28 cellular contexts compared by ENCODE assay signal in the genomic region with DNA sequence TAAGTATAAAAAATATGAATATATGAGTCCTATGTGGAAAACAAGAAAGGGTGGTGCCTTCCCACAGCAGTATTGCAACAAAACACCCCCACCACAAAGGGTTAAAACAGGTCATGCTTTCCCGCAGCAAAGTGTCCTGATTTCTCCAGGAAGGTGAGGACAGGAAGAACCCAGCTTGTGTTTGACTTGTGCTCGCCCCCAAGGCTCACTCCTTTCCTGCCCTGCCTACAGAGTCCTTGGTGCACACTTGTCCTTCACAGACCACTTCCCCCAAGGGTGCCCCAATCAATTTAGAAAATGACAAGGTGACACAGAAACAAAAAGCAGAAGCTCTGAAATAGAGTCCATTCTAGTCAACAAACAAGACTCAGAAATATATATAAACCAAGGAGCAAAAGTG.
DNase-seq lines count a peak whose midpoint lies in the region; ATAC-seq, FAIRE-seq and TF ChIP-seq lines count a peak whose summit lies in the region.
"Had no signal": no experiment of that assay in that cellular context is flagged by ENCODE, and none has a peak within 500 bp of the region (broad histone marks: within the 10 kb centered on the region; RNA-seq: fewer than 3 reads in every experiment).

No MANE protein-coding gene starts in this region.

- H3K9me3 ChIP-seq in BLaER1 treated with 17β-estradiol and CSF1 and Interleukin-3, amounts not matched to agents 10 nM and 100 nM (replicated peaks in 1 of 11) = no peaks in the 10 kb centered on the region
- no peaks in the 10 kb centered on the region for H3K9me3 ChIP-seq in GM12878 (replicated peaks; ENCODE audit: control insufficient read depth, insufficient read depth, low read length)
- no peaks in the 10 kb centered on the region for H3K9me3 ChIP-seq in small intestine (ENCODE audit: control insufficient read depth, low read depth)
- H3K9me3 ChIP-seq: esophagus squamous epithelium, pancreas, SK-N-SH, stomach, uterus had no signal

- no peak for TF ChIP-seq CTCF in GM12878 (IDR thresholded peaks at IDR 0.05 in 2 of 3, conservative IDR thresholded peaks at IDR 0.05 in 1 of 3; ENCODE audit: control insufficient read depth in 2 of 3, extremely low read depth in 1 of 3, insufficient read depth in 1 of 3, low read depth in 3 of 3, low read length in 3 of 3)

- no peak overlapping the region for H2BK120ac ChIP-seq in mesendoderm (ENCODE audit: low read depth, low read length)

- no peak for TF ChIP-seq EP300 in GM12878 (IDR thresholded peaks at IDR 0.05; ENCODE audit: borderline replicate concordance in 1 of 2, control insufficient read depth in 1 of 2, low read depth in 2 of 2, low read length in 2 of 2)

- no peak overlapping the region for H2BK15ac ChIP-seq in mesendoderm (replicated peaks; ENCODE audit: low read depth)

- H3K56ac ChIP-seq in mesendoderm (ENCODE audit: low read length) = no peak overlapping the region

- RAD21 ChIA-PET in GM12878 (lab: Charles Lee; ENCODE audit: unreplicated experiment) = no interaction called here

- H4K20me1 ChIP-seq in BLaER1 treated with 17β-estradiol and CSF1 and Interleukin-3, amounts not matched to agents 10 nM and 100 nM = no peaks in the 10 kb centered on the region
- H4K20me1 ChIP-seq in GM12878 (ENCODE audit: control insufficient read depth, insufficient read depth) = no peaks in the 10 kb centered on the region

- no peak overlapping the region for H2AFZ ChIP-seq in GM12878 (ENCODE audit: control insufficient read depth, low read depth, low read length)

- DNase-seq in KBM-7 (peak; percentile 65), GM12878 (ENCODE audit: low read depth, low spot score) (no peak), mesendoderm (peak; percentile 64), small intestine (no peak)
- DNase-seq in stimulated activated CD4-positive, alpha-beta T cell treated with anti-CD3 and anti-CD28 coated beads, Interleukin-1b, Interleukin-23, amount 100 ng/mL, for 48 hours = no peak
- DNase-seq in stimulated activated CD4-positive, alpha-beta T cell treated with anti-CD3 and anti-CD28 coated beads, Interleukin-2, amount 100 ng/mL, for 24 hours = no peak
- DNase-seq: activated CD4-positive, alpha-beta memory T cell treated with anti-CD3 and anti-CD28 coated beads, Interleukin-2, amount 10 ng/mL, durations not matched to agents 7 days and 5 days; activated CD4-positive, CD25-positive, alpha-beta regulatory T cell treated with anti-CD3 and anti-CD28 coated beads, Interleukin-2, amount 50 U/mL, for 72 hours; activated CD8-positive, alpha-beta memory T cell treated with anti-CD3 and anti-CD28 coated beads, Interleukin-2, amount 50 U/mL, for 4 hours; activated naive CD4-positive, alpha-beta T cell treated with Interleukin-2 at 50 U/mL for 16 hours; CD8-positive, alpha-beta T cell; esophagus squamous epithelium; foreskin keratinocyte; GOT3; head of caudate nucleus; NCI-H2107; NCI-H446; pancreas; SK-N-SH; stomach; T-helper 17 cell; uterus had no signal

- no TSS peak for BruUV-seq in GM12878 (replicated peaks; lab: Mats Ljungman, UMichigan)

- no peak overlapping the region for H2AK5ac ChIP-seq in mesendoderm (ENCODE audit: low read length)

- H3K36me3 ChIP-seq in BLaER1 treated with 17β-estradiol and CSF1 and Interleukin-3, amounts not matched to agents 10 nM and 100 nM = no peaks in the 10 kb centered on the region
- no peaks in the 10 kb centered on the region for H3K36me3 ChIP-seq in GM12878 (ENCODE audit: control insufficient read depth in 2 of 2, insufficient read depth in 2 of 2, low read length in 1 of 2)
- no peaks in the 10 kb centered on the region for H3K36me3 ChIP-seq in mesendoderm (ENCODE audit: control insufficient read depth, insufficient read depth, low read length)
- no peaks in the 10 kb centered on the region for H3K36me3 ChIP-seq in small intestine (ENCODE audit: control insufficient read depth in 2 of 2, insufficient read depth in 2 of 2, low read length in 2 of 2)
- H3K36me3 ChIP-seq: esophagus squamous epithelium, pancreas, stomach, uterus had no signal

- H3K9ac ChIP-seq in BLaER1 treated with 17β-estradiol and CSF1 and Interleukin-3, amounts not matched to agents 10 nM and 100 nM = no peak overlapping the region
- H3K9ac ChIP-seq in GM12878 (ENCODE audit: control insufficient read depth, insufficient read depth, low read length) = no peak overlapping the region
- no peak overlapping the region for H3K9ac ChIP-seq in mesendoderm (ENCODE audit: low read length)
- H3K9ac ChIP-seq: SK-N-SH had no signal

- FAIRE-seq in GM12878 (lab: Jason Lieb, UNC) (no peak), small intestine (lab: Jason Lieb, UNC) (no peak)
- FAIRE-seq: GM19239, pancreas had no signal

- H3K4me1 ChIP-seq in BLaER1 treated with 17β-estradiol and CSF1 and Interleukin-3, amounts not matched to agents 10 nM and 100 nM = peaks cover 4 to 14% (median 6%) of the 10 kb centered on the region in 10 experiments; a peak in 17 of 20 replicates
- H3K4me1 ChIP-seq in GM12878 (ENCODE audit: control insufficient read depth, insufficient read depth, low read length) (no peaks in the 10 kb centered on the region), mesendoderm (ENCODE audit: control insufficient read depth, low read depth, low read length) (peaks cover 10% of the 10 kb centered on the region), small intestine (ENCODE audit: control insufficient read depth in 2 of 2, insufficient read depth in 1 of 2, low read depth in 1 of 2, low read length in 1 of 2) (no peaks in the 10 kb centered on the region)
- H3K4me1 ChIP-seq: esophagus squamous epithelium, pancreas, uterus had no signal

- no peak overlapping the region for H2BK5ac ChIP-seq in mesendoderm (ENCODE audit: low read length)

- H3K79me1 ChIP-seq in mesendoderm (ENCODE audit: low read length) = no peaks in the 10 kb centered on the region

- H4K8ac ChIP-seq in mesendoderm (ENCODE audit: low read depth, low read length) = no peak overlapping the region

- no peak overlapping the region for H4K5ac ChIP-seq in mesendoderm (ENCODE audit: low read length)

- intact Hi-C loops in GM12878 (cut with micrococcal nuclease; ENCODE audit: unreplicated experiment) = no loop called here

- H3K27ac ChIP-seq in BLaER1 treated with 17β-estradiol and CSF1 and Interleukin-3, amounts not matched to agents 10 nM and 100 nM = no peak overlapping the region
- H3K27ac ChIP-seq in GM12878 (ENCODE audit: control insufficient read depth, insufficient read depth) (no peak overlapping the region), mesendoderm (ENCODE audit: low read depth, low read length) (no peak overlapping the region), small intestine (ENCODE audit: low read depth in 1 of 2, low read length in 1 of 2) (no peak overlapping the region)
- H3K27ac ChIP-seq: esophagus squamous epithelium, foreskin keratinocyte, HL-60, pancreas, stomach, uterus had no signal

- no peaks in the 10 kb centered on the region for H3K27me3 ChIP-seq in BLaER1 treated with 17β-estradiol and CSF1 and Interleukin-3, amounts not matched to agents 10 nM and 100 nM
- no peaks in the 10 kb centered on the region for H3K27me3 ChIP-seq in GM12878 (replicated peaks in 1 of 2; ENCODE audit: control insufficient read depth in 2 of 2, insufficient read depth in 2 of 2, low read length in 1 of 2)
- no peaks in the 10 kb centered on the region for H3K27me3 ChIP-seq in mesendoderm (ENCODE audit: insufficient read depth, low read length, poor library complexity)
- H3K27me3 ChIP-seq in small intestine (ENCODE audit: control insufficient read depth in 2 of 2, insufficient read depth in 2 of 2, low read length in 2 of 2) = no peaks in the 10 kb centered on the region
- H3K27me3 ChIP-seq: esophagus squamous epithelium, foreskin keratinocyte, pancreas, stomach, uterus had no signal

- SMC1A ChIA-PET in GM12878 (lab: Charles Lee; ENCODE audit: uncharacterized antibody, unreplicated experiment) = interaction anchor here (1.2 to 1.7 kb wide), 2 partner anchors 12 to 17 kb away, joined by 4 to 6 read pairs; no protein-coding TSS in a partner anchor

- 0% methylated on average over 2 of the region's 2 CpGs for WGBS in GM12878 (ENCODE audit: insufficient coverage, insufficient replicate concordance, low lambda C conversion rate, missing lambda C conversion rate)
- WGBS in mesendoderm (ENCODE audit: extremely low coverage, insufficient coverage, low lambda C conversion rate) = no CpG with 5 or more reads among the region's 2 CpGs
- 52 to 75% (median 69%) methylated on average over 2 of the region's 2 CpGs for WGBS in small intestine, 3 donors

- no peak overlapping the region for H3K18ac ChIP-seq in mesendoderm (ENCODE audit: low read length)

- TF ChIP-seq POLR2A in GM12878 (IDR thresholded peaks at IDR 0.05; ENCODE audit: low read depth, low read length) = no peak

- TF ChIP-seq RAD21 in GM12878 (IDR thresholded peaks at IDR 0.05; ENCODE audit: insufficient read depth, low read depth, low read length) = no peak

- peak overlapping the region in 9 of 11 experiments; percentile 4 to 51 (median 18); a peak in 11 of 22 replicates for H3K4me2 ChIP-seq in BLaER1 treated with 17β-estradiol and CSF1 and Interleukin-3, amounts not matched to agents 10 nM and 100 nM
- H3K4me2 ChIP-seq in GM12878 (ENCODE audit: control insufficient read depth, insufficient read depth) (no peak overlapping the region), mesendoderm (ENCODE audit: low read length) (no peak overlapping the region)
- H3K4me2 ChIP-seq: SK-N-SH, smooth muscle cell had no signal

- peak; percentile 23; the same call in 1 of the 3 replicates for ATAC-seq in GM12878
- ATAC-seq in HG03175 (IDR thresholded peaks at IDR 0.05; ENCODE audit: unreplicated experiment) = no peak
- ATAC-seq: CD8-positive, alpha-beta T cell; foreskin keratinocyte; pancreas; T-helper 17 cell had no signal

- H3K4ac ChIP-seq in mesendoderm (ENCODE audit: low read depth, low read length) = no peak overlapping the region

- POLR2A ChIA-PET in GM12878 (lab: Charles Lee) = no interaction called here

- H3K79me2 ChIP-seq in GM12878 (ENCODE audit: control insufficient read depth, insufficient read depth, low read length) = no peaks in the 10 kb centered on the region
- no peaks in the 10 kb centered on the region for H3K79me2 ChIP-seq in mesendoderm (ENCODE audit: control insufficient read depth, insufficient read depth, low read length)

- no peak overlapping the region for H3K4me3 ChIP-seq in BLaER1 treated with 17β-estradiol and CSF1 and Interleukin-3, amounts not matched to agents 10 nM and 100 nM
- no peak overlapping the region for H3K4me3 ChIP-seq in GM12878
- H3K4me3 ChIP-seq in mesendoderm (ENCODE audit: low read length) = no peak overlapping the region
- no peak overlapping the region for H3K4me3 ChIP-seq in small intestine (ENCODE audit: low read depth in 1 of 2, low read length in 2 of 2)
- H3K4me3 ChIP-seq: esophagus squamous epithelium, lung, pancreas, smooth muscle cell, stomach, uterus had no signal

- CTCF ChIA-PET in GM12878 (lab: Yijun Ruan, JAX) = interaction anchor here (1.0 kb wide), 1 partner anchor 17 kb away, joined by 3 read pairs; no protein-coding TSS in a partner anchor

- H3K23ac ChIP-seq in mesendoderm (ENCODE audit: low read length) = no peak overlapping the region

- in situ Hi-C loops in KBM-7 (cut with MboI; ENCODE audit: low pct_unique_long_range_greater_than_20kb, low sequenced_read_pairs) = no loop called here
- in situ Hi-C loops in GM12878 (cut with MboI) = no loop called here

TF ChIP-seq in GM12878, 131 proteins besides CTCF, POLR2A, EP300 and RAD21 (continues in another document):
- TF ChIP-seq SMARCA5 (IDR thresholded peaks at IDR 0.05) = no peak
- no peak for TF ChIP-seq NFXL1 (IDR thresholded peaks at IDR 0.05; ENCODE audit: borderline replicate concordance)

Comparison
In these comparisons a context has a peak if more than half of its experiments do, and no peak if none do; other contexts are left out.
1. H3K4me2 ChIP-seq: peak in BLaER1 treated with 17β-estradiol and CSF1 and Interleukin-3, amounts not matched to agents 10 nM and 100 nM (9 of 11); none in GM12878 (single experiment) and mesendoderm (single experiment).
2. DNase-seq: peak in KBM-7 (single experiment) and mesendoderm (single experiment); none in GM12878 (single experiment), stimulated activated CD4-positive, alpha-beta T cell treated with anti-CD3 and anti-CD28 coated beads, Interleukin-1b, Interleukin-23, amount 100 ng/mL, for 48 hours (single experiment), small intestine (single experiment) and stimulated activated CD4-positive, alpha-beta T cell treated with anti-CD3 and anti-CD28 coated beads, Interleukin-2, amount 100 ng/mL, for 24 hours (0 of 2).